1 cellular context compared by ENCODE assay signal in the genomic region with DNA sequence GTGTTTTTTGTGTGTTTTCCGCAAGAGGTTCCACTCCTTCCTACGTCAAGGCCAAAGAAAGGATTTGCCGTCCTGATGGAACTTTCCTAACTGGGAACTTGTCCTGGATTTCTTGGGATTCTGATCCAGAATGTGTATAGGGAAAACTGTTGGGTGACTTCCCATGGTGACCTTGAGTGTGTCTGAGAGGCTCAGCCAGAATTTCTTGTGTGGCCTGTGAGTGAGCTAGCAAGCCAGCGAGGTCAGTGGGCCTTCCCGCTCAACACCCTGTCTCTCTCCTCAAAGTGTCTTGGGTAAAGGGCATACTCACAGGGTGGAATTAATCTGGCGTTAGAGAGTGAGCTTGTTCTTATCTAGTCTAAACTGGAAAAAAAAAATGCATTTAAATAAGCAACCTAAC.
TF ChIP-seq lines count a peak whose summit lies in the region.

No MANE protein-coding gene starts in this region.

TF ChIP-seq in GM23338, 12 proteins besides CTCF, POLR2A, EP300 and RAD21 (continued from another document):
- TF ChIP-seq, protein P1, sequence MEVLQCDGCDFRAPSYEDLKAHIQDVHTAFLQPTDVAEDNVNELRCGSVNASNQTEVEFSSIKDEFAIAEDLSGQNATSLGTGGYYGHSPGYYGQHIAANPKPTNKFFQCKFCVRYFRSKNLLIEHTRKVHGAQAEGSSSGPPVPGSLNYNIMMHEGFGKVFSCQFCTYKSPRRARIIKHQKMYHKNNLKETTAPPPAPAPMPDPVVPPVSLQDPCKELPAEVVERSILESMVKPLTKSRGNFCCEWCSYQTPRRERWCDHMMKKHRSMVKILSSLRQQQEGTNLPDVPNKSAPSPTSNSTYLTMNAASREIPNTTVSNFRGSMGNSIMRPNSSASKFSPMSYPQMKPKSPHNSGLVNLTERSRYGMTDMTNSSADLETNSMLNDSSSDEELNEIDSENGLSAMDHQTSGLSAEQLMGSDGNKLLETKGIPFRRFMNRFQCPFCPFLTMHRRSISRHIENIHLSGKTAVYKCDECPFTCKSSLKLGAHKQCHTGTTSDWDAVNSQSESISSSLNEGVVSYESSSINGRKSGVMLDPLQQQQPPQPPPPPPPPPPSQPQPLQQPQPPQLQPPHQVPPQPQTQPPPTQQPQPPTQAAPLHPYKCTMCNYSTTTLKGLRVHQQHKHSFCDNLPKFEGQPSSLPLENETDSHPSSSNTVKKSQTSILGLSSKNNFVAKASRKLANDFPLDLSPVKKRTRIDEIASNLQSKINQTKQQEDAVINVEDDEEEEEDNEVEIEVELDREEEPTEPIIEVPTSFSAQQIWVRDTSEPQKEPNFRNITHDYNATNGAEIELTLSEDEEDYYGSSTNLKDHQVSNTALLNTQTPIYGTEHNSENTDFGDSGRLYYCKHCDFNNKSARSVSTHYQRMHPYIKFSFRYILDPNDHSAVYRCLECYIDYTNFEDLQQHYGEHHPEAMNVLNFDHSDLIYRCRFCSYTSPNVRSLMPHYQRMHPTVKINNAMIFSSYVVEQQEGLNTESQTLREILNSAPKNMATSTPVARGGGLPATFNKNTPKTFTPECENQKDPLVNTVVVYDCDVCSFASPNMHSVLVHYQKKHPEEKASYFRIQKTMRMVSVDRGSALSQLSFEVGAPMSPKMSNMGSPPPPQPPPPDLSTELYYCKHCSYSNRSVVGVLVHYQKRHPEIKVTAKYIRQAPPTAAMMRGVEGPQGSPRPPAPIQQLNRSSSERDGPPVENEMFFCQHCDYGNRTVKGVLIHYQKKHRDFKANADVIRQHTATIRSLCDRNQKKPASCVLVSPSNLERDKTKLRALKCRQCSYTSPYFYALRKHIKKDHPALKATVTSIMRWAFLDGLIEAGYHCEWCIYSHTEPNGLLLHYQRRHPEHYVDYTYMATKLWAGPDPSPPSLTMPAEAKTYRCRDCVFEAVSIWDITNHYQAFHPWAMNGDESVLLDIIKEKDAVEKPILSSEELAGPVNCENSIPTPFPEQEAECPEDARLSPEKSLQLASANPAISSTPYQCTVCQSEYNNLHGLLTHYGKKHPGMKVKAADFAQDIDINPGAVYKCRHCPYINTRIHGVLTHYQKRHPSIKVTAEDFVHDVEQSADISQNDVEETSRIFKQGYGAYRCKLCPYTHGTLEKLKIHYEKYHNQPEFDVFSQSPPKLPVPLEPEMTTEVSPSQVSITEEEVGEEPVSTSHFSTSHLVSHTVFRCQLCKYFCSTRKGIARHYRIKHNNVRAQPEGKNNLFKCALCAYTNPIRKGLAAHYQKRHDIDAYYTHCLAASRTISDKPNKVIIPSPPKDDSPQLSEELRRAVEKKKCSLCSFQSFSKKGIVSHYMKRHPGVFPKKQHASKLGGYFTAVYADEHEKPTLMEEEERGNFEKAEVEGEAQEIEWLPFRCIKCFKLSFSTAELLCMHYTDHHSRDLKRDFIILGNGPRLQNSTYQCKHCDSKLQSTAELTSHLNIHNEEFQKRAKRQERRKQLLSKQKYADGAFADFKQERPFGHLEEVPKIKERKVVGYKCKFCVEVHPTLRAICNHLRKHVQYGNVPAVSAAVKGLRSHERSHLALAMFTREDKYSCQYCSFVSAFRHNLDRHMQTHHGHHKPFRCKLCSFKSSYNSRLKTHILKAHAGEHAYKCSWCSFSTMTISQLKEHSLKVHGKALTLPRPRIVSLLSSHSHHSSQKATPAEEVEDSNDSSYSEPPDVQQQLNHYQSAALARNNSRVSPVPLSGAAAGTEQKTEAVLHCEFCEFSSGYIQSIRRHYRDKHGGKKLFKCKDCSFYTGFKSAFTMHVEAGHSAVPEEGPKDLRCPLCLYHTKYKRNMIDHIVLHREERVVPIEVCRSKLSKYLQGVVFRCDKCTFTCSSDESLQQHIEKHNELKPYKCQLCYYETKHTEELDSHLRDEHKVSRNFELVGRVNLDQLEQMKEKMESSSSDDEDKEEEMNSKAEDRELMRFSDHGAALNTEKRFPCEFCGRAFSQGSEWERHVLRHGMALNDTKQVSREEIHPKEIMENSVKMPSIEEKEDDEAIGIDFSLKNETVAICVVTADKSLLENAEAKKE (CRISPR knock-in tag; IDR thresholded peaks at IDR 0.05) = no peak
- no peak for TF ChIP-seq EZH2 (IDR thresholded peaks at IDR 0.05; ENCODE audit: low read depth, unreplicated experiment)
